Comparison of ENCODE assay signal across 21 cellular contexts in genomic region chr1:60055336-60055735, GRCh38. TPM values are rescaled to one million over a fixed set of nuclear protein-coding genes. Genes with fewer than 3 reads are reported as not detected.
"Had no signal": no experiment of that assay in that cellular context is flagged by ENCODE, and none has a peak within 500 bp of the region (broad histone marks: within the 10 kb centered on the region; RNA-seq: fewer than 3 reads in every experiment).

No MANE protein-coding gene starts in this region.

- H3K4me1 ChIP-seq: body of pancreas, heart left ventricle, left ventricle myocardium inferior, stomach had no signal

- H3K27me3 ChIP-seq: body of pancreas, heart left ventricle, ovary, stomach had no signal

- H3K9me3 ChIP-seq: body of pancreas, ovary had no signal

- H3K4me3 ChIP-seq: body of pancreas, heart left ventricle, left ventricle myocardium inferior, ovary, stomach had no signal

- ATAC-seq: activated CD8-positive, alpha-beta T cell treated with anti-CD3 and anti-CD28 coated beads, Interleukin-2, amount 10 ng/mL, durations not matched to agents 7 days and 5 days; activated naive CD8-positive, alpha-beta T cell treated with anti-CD3 and anti-CD28 coated beads, Interleukin-2, amount 50 U/mL, for 24 hours; body of pancreas; esophagus mucosa; heart left ventricle had no signal

- DNase-seq: activated CD4-positive, alpha-beta T cell treated with anti-CD3 and anti-CD28 coated beads for 48 hours; activated CD8-positive, alpha-beta memory T cell treated with anti-CD3 and anti-CD28 coated beads, Interleukin-2, amount 50 U/mL, for 48 hours; activated CD8-positive, alpha-beta T cell treated with anti-CD3 and anti-CD28 coated beads, Interleukin-2, amount 10 ng/mL, durations not matched to agents 7 days and 5 days; activated naive CD4-positive, alpha-beta T cell treated with Interleukin-2 at 50 U/mL for 16 hours; activated naive CD8-positive, alpha-beta T cell treated with anti-CD3 and anti-CD28 coated beads, Interleukin-2, amount 50 U/mL, for 24 hours; body of pancreas; cerebellar nuclear complex; dermis blood vessel endothelial cell; heart left ventricle; left ventricle myocardium inferior; mesendoderm; ovary; stimulated activated CD4-positive, alpha-beta T cell treated with anti-CD3 and anti-CD28 coated beads, Interleukin-15, amount 100 ng/mL, for 24 hours; stimulated activated CD4-positive, alpha-beta T cell treated with anti-CD3 and anti-CD28 coated beads, Interleukin-4, amount 100 ng/mL, for 4 hours; stomach had no signal

- H3K36me3 ChIP-seq: heart left ventricle, left ventricle myocardium inferior, ovary, stomach had no signal

- H3K27ac ChIP-seq: body of pancreas, heart left ventricle, left ventricle myocardium inferior, ovary, stomach had no signal

RNA-seq across cellular contexts. Expression of gene C1orf87, which starts 18.2 kb away (rescaled TPM):
- total RNA-seq: activated CD8-positive, alpha-beta T cell treated with anti-CD3 and anti-CD28 coated beads, Interleukin-2, amount 10 ng/mL, durations not matched to agents 7 days and 5 days; activated T-helper 1 cell treated with anti-CD3 and anti-CD28 coated beads, Interleukin-12 subunit alpha, Interleukin-12 subunit beta, Interleukin-2, Interleukin-4 antibody, amounts not matched to agents 30 ng/mL and 10 ng/mL and 1 ng/mL, durations not matched to agents 14 hours and 24 hours and 36 hours; body of pancreas; dermis blood vessel endothelial cell; esophagus mucosa; frontal cortex; heart left ventricle; left ventricle myocardium inferior; stomach; T-helper 1 cell treated with Interleukin-12 subunit alpha and Interleukin-12 subunit beta and Interleukin-4 antibody, amounts not matched to agents 30 ng/mL and 1 ng/mL, for 36 hours; urinary bladder had no signal
- polyA plus RNA-seq: heart left ventricle, neural cell, stomach, urinary bladder had no signal
